Comparison of ENCODE assay signal across 7 cellular contexts in the genomic region with DNA sequence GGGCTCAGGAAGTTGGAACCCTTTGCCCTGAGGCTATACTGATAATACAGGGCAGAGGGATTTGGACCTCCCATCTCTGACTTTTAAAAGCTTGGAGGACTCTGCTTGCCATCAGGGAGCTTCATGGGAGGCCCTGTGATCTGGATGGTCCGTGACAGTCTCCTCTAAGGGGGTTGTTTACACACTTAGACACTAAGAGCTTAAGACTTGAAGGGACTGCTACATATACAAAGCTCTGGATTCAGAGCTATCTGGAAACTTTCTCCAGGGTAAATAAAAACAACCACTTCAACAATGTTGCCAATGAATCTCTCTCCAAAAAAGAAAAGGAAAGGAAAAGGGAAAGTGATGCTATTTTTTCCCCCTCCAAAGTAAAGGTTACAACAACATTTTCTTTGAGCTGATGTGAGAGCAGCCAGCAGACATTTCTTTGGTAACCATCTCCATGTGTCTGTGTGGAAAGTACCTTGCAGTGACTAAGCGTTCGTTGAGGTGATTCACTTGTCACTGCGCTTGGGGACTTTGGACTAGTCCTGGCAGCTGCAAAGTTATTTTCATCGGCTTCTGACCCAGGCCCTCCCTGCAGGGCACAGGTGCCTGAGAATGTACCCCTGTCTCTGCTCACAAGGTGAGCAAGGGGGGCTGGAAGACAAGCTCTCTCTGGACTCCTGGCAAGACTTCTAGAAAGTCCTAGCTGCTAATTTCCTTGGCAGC.
A peak's percentile ranks its signal among the peaks of the same experiment; 100 is the strongest.
DNase-seq lines count a peak whose midpoint lies in the region; ATAC-seq and TF ChIP-seq lines count a peak whose summit lies in the region.

No MANE protein-coding gene starts in this region.

- H3K4me1 ChIP-seq in adrenal gland (replicated peaks in 1 of 2) (peaks cover 27 to 52% of the 10 kb centered on the region in 2 donors), liver (ENCODE audit: control insufficient read depth in 4 of 4, insufficient read depth in 4 of 4, low read length in 3 of 4) (peaks cover 2 to 24% (median 17%) of the 10 kb centered on the region in 4 donors)

- H3K27ac ChIP-seq in adrenal gland: peak overlapping the region; percentile 79 to 96 (median 89)
- H3K27ac ChIP-seq in liver (ENCODE audit: low read depth in 1 of 2, low read length in 2 of 2): peak overlapping the region; percentile 62 to 89

- H3K9me3 ChIP-seq in adrenal gland (replicated peaks in 1 of 3) (no peaks in the 10 kb centered on the region), liver (ENCODE audit: control insufficient read depth in 4 of 4, low read length in 3 of 4) (no peaks in the 10 kb centered on the region)

- intact Hi-C loops in adrenal gland (cut with DNase I): no loop called here

- no peak overlapping the region for H3K4me3 ChIP-seq in adrenal gland
- H3K4me3 ChIP-seq in liver (ENCODE audit: low read depth in 1 of 3, low read length in 3 of 3): no peak overlapping the region

- peak in 1 of 2 donors; percentile 52 for TF ChIP-seq POLR2A in adrenal gland (IDR thresholded peaks at IDR 0.05)

- TF ChIP-seq RAD21 in liver (IDR thresholded peaks at IDR 0.05): peak; percentile 46 to 48

- 25 to 42% (median 33%) methylated on average over 3 to 5 of the region's 5 CpGs for WGBS in adrenal gland, 4 donors
- 28% methylated on average over 5 of the region's 5 CpGs for WGBS in liver

- ATAC-seq in GM19023 (IDR thresholded peaks at IDR 0.05; ENCODE audit: unreplicated experiment): peak; percentile 91
- peak; percentile 62 for ATAC-seq in HG03025 (IDR thresholded peaks at IDR 0.05; ENCODE audit: low FRiP score, unreplicated experiment)

- no peaks in the 10 kb centered on the region for H3K27me3 ChIP-seq in adrenal gland
- H3K27me3 ChIP-seq in liver (ENCODE audit: control insufficient read depth in 4 of 4, insufficient read depth in 4 of 4, low read length in 3 of 4): no peaks in the 10 kb centered on the region

- H3K9ac ChIP-seq in liver (ENCODE audit: low read depth in 1 of 2, low read length in 2 of 2): peak overlapping the region in 1 of 2 donors; percentile 69

- TF ChIP-seq CTCF in adrenal gland (IDR thresholded peaks at IDR 0.05) (no peak), liver (IDR thresholded peaks at IDR 0.05; ENCODE audit: low read depth, low read length, missing input control) (no peak)

- no peaks in the 10 kb centered on the region for H3K36me3 ChIP-seq in adrenal gland (replicated peaks in 1 of 2)
- H3K36me3 ChIP-seq in liver (ENCODE audit: control insufficient read depth in 4 of 4, insufficient read depth in 3 of 4, low read depth in 1 of 4, low read length in 3 of 4): no peaks in the 10 kb centered on the region

- DNase-seq in adrenal gland: peak in 6 of 7 donors; percentile 57 to 84 (median 68)
- no peak for DNase-seq in NCI-H1417 (lab: John Stamatoyannopoulos, UW)
- no peak for DNase-seq in activated CD8-positive, alpha-beta memory T cell treated with anti-CD3 and anti-CD28 coated beads, Interleukin-2, amount 50 U/mL, for 4 hours
- DNase-seq in stimulated activated naive CD4-positive, alpha-beta T cell (lab: John Stamatoyannopoulos, UW): no peak

TF ChIP-seq in liver, 16 proteins besides CTCF, POLR2A, EP300 and RAD21:
- TF ChIP-seq, protein P1, sequence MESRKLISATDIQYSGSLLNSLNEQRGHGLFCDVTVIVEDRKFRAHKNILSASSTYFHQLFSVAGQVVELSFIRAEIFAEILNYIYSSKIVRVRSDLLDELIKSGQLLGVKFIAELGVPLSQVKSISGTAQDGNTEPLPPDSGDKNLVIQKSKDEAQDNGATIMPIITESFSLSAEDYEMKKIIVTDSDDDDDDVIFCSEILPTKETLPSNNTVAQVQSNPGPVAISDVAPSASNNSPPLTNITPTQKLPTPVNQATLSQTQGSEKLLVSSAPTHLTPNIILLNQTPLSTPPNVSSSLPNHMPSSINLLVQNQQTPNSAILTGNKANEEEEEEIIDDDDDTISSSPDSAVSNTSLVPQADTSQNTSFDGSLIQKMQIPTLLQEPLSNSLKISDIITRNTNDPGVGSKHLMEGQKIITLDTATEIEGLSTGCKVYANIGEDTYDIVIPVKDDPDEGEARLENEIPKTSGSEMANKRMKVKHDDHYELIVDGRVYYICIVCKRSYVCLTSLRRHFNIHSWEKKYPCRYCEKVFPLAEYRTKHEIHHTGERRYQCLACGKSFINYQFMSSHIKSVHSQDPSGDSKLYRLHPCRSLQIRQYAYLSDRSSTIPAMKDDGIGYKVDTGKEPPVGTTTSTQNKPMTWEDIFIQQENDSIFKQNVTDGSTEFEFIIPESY (IDR thresholded peaks at IDR 0.05): no peak
- TF ChIP-seq YY1 (IDR thresholded peaks at IDR 0.05) (peak; percentile 59), FOXA2 (IDR thresholded peaks at IDR 0.05) (no peak), TAF1 (conservative IDR thresholded peaks at IDR 0.05) (no peak), EGR1 (IDR thresholded peaks at IDR 0.05; ENCODE audit: low read depth in 2 of 2) (peak in 1 of 2 donors; percentile 46), FOXA1 (IDR thresholded peaks at IDR 0.05) (peak; percentile 26), GABPA (IDR thresholded peaks at IDR 0.05 in 1 of 2, conservative IDR thresholded peaks at IDR 0.05 in 1 of 2) (no peak), RXRA (IDR thresholded peaks at IDR 0.05) (peak; percentile 35 to 72), NR2F2 (IDR thresholded peaks at IDR 0.05) (no peak), SP1 (IDR thresholded peaks at IDR 0.05) (peak; percentile 87), JUND (IDR thresholded peaks at IDR 0.05) (peak; percentile 69 to 96), HNF4G (IDR thresholded peaks at IDR 0.05) (peak; percentile 78), HNF4A (conservative IDR thresholded peaks at IDR 0.05) (peak; percentile 89 to 92)
- TF ChIP-seq, protein P2, sequence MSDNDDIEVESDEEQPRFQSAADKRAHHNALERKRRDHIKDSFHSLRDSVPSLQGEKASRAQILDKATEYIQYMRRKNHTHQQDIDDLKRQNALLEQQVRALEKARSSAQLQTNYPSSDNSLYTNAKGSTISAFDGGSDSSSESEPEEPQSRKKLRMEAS (IDR thresholded peaks at IDR 0.05): peak; percentile 77
- TF ChIP-seq, protein P3, sequence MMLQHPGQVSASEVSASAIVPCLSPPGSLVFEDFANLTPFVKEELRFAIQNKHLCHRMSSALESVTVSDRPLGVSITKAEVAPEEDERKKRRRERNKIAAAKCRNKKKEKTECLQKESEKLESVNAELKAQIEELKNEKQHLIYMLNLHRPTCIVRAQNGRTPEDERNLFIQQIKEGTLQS (IDR thresholded peaks at IDR 0.05): peak; percentile 82
- TF ChIP-seq, protein P4, sequence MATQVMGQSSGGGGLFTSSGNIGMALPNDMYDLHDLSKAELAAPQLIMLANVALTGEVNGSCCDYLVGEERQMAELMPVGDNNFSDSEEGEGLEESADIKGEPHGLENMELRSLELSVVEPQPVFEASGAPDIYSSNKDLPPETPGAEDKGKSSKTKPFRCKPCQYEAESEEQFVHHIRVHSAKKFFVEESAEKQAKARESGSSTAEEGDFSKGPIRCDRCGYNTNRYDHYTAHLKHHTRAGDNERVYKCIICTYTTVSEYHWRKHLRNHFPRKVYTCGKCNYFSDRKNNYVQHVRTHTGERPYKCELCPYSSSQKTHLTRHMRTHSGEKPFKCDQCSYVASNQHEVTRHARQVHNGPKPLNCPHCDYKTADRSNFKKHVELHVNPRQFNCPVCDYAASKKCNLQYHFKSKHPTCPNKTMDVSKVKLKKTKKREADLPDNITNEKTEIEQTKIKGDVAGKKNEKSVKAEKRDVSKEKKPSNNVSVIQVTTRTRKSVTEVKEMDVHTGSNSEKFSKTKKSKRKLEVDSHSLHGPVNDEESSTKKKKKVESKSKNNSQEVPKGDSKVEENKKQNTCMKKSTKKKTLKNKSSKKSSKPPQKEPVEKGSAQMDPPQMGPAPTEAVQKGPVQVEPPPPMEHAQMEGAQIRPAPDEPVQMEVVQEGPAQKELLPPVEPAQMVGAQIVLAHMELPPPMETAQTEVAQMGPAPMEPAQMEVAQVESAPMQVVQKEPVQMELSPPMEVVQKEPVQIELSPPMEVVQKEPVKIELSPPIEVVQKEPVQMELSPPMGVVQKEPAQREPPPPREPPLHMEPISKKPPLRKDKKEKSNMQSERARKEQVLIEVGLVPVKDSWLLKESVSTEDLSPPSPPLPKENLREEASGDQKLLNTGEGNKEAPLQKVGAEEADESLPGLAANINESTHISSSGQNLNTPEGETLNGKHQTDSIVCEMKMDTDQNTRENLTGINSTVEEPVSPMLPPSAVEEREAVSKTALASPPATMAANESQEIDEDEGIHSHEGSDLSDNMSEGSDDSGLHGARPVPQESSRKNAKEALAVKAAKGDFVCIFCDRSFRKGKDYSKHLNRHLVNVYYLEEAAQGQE (IDR thresholded peaks at IDR 0.05): peak; percentile 62

Comparison
In these comparisons a context has a peak if more than half of its experiments do, and no peak if none do; other contexts are left out.
1. DNase-seq: peak in adrenal gland (6 of 7); none in NCI-H1417 (0 of 3), activated CD8-positive, alpha-beta memory T cell treated with anti-CD3 and anti-CD28 coated beads, Interleukin-2, amount 50 U/mL, for 4 hours (single experiment) and stimulated activated naive CD4-positive, alpha-beta T cell (0 of 6).